In the genomic region with DNA sequence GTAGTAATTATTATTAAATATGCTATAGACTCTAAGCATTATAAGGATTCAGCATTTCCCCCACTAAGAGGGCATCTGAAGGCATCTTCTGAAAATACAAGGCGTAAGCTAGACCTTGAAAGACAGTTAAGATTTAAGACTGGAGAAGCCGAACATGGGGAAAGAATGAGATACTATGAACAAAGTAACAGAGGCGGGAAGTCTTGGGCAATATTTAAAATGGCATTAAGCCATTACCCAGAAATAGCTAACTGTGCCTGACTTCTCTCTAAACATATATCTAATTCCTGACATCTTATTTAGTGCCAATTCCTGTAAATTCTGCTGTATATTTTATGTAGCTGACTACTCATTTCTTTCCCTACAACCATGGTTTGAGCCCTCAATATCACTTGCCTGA, we compare ENCODE assay signal across 17 cellular contexts. TPM values are rescaled to one million over a fixed set of nuclear protein-coding genes. Genes with fewer than 3 reads are reported as not detected.
DNase-seq lines count a peak whose midpoint lies in the region; ATAC-seq and TF ChIP-seq lines count a peak whose summit lies in the region.
"Had no signal": no experiment of that assay in that cellular context is flagged by ENCODE, and none has a peak within 500 bp of the region (broad histone marks: within the 10 kb centered on the region; RNA-seq: fewer than 3 reads in every experiment).

No MANE protein-coding gene starts in this region.

- H3K4me1 ChIP-seq in CD4-positive, alpha-beta memory T cell (ENCODE audit: insufficient read depth, low read length) = peaks cover 58% of the 10 kb centered on the region
- H3K4me1 ChIP-seq in osteoblast (ENCODE audit: insufficient read depth, low read length) = peaks cover 33% of the 10 kb centered on the region

- POLR2A ChIA-PET in CD4-positive, alpha-beta memory T cell (lab: Charles Lee; ENCODE audit: partially characterized antibody) = interaction anchor here (0.7 to 3.2 kb wide), 8 partner anchors 9 to 279 kb away, joined by 3 to 16 read pairs (median 5); partner anchors contain the start of genes DPH5 and S1PR1

- TF ChIP-seq CTCF in osteoblast (IDR thresholded peaks at IDR 0.05; ENCODE audit: extremely low read depth, low read depth, low read length) = no peak

- no peaks in the 10 kb centered on the region for H3K79me2 ChIP-seq in osteoblast (ENCODE audit: insufficient read depth, low read length)

- no peak overlapping the region for H3K4me3 ChIP-seq in CD4-positive, alpha-beta memory T cell (ENCODE audit: low read length in 2 of 2)
- no peak overlapping the region for H3K4me3 ChIP-seq in osteoblast (ENCODE audit: insufficient read depth, low read length)
- H3K4me3 ChIP-seq: BLaER1 treated with 17β-estradiol and CSF1 and Interleukin-3, amounts not matched to agents 10 nM and 100 nM had no signal

- no peaks in the 10 kb centered on the region for H4K20me1 ChIP-seq in osteoblast (ENCODE audit: insufficient read depth, low read length)
- H4K20me1 ChIP-seq: BLaER1 treated with 17β-estradiol and CSF1 and Interleukin-3, amounts not matched to agents 10 nM and 100 nM had no signal

- DNase-seq in CD4-positive, alpha-beta memory T cell = no peak
- DNase-seq in NOMO-1 treated with dmso at 0.1 percent for 144 hours (lab: John Stamatoyannopoulos, UW; ENCODE audit: unreplicated experiment) = peak; percentile 33
- peak; percentile 78 for DNase-seq in fibroblast of gingiva (ENCODE audit: low read depth)
- DNase-seq in osteoblast (ENCODE audit: insufficient read length, low spot score, missing footprints) = peak; percentile 44
- DNase-seq in LoVo (ENCODE audit: low spot score) = no peak
- no peak for DNase-seq in NCI-H2171 treated with DMSO at 0.1 percent for 48 hours (lab: John Stamatoyannopoulos, UW)
- DNase-seq: activated CD4-positive, alpha-beta memory T cell treated with anti-CD3 and anti-CD28 coated beads for 36 hours; effector CD4-positive, alpha-beta T cell; midbrain; NCI-H1092 treated with DMSO at 0.1 percent for 48 hours; stimulated activated CD4-positive, alpha-beta T cell treated with anti-CD3 and anti-CD28 coated beads, Interleukin-12 subunit alpha, Interleukin-12 subunit beta, amount 100 ng/mL, for 4 hours; substantia nigra had no signal

- H3K27me3 ChIP-seq in CD4-positive, alpha-beta memory T cell (ENCODE audit: insufficient read depth, low read length) = no peaks in the 10 kb centered on the region
- H3K27me3 ChIP-seq in osteoblast (ENCODE audit: insufficient read depth, low read length) = no peaks in the 10 kb centered on the region
- H3K27me3 ChIP-seq: BLaER1 treated with 17β-estradiol and CSF1 and Interleukin-3, amounts not matched to agents 10 nM and 100 nM had no signal

- no peaks in the 10 kb centered on the region for H3K36me3 ChIP-seq in CD4-positive, alpha-beta memory T cell (ENCODE audit: insufficient read depth, low read length)
- H3K36me3 ChIP-seq in osteoblast (ENCODE audit: insufficient read depth, low read length) = peaks cover 4% of the 10 kb centered on the region

- H3K27me3 Mint-ChIP-seq in CD4-positive, alpha-beta memory T cell = no peaks in the 10 kb centered on the region
- H3K27me3 Mint-ChIP-seq: activated CD4-positive, alpha-beta memory T cell treated with anti-CD3 and anti-CD28 coated beads for 36 hours; activated T-helper 17 cell treated with anti-CD3 and anti-CD28 coated beads, Interleukin-2, amount 50 U/mL, for 72 hours; brain had no signal

- H3K9me3 ChIP-seq in CD4-positive, alpha-beta memory T cell (ENCODE audit: control insufficient read depth in 1 of 2, low read length in 2 of 2) = no peaks in the 10 kb centered on the region
- no peaks in the 10 kb centered on the region for H3K9me3 ChIP-seq in osteoblast (ENCODE audit: low read depth, low read length)
- H3K9me3 ChIP-seq: BLaER1 treated with 17β-estradiol and CSF1 and Interleukin-3, amounts not matched to agents 10 nM and 100 nM had no signal

- H3K9me3 Mint-ChIP-seq in CD4-positive, alpha-beta memory T cell = peaks cover 0 to 3% (median 0%) of the 10 kb centered on the region in 8 donors
- H3K9me3 Mint-ChIP-seq: brain had no signal

- ATAC-seq in HG02981 (IDR thresholded peaks at IDR 0.05; ENCODE audit: unreplicated experiment) (no peak), HG02938 (IDR thresholded peaks at IDR 0.05; ENCODE audit: unreplicated experiment) (no peak)
- ATAC-seq: activated T-helper 17 cell treated with anti-CD3 and anti-CD28 coated beads, Interleukin-2, amount 50 U/mL, for 72 hours had no signal

- H3K4me1 Mint-ChIP-seq in CD4-positive, alpha-beta memory T cell = peaks cover 48 to 75% (median 58%) of the 10 kb centered on the region in 4 donors

- H3K27ac ChIP-seq in CD4-positive, alpha-beta memory T cell (ENCODE audit: low read depth, low read length) = no peak overlapping the region
- H3K27ac ChIP-seq in osteoblast (ENCODE audit: low read depth, low read length) = peak overlapping the region; percentile 68
- H3K27ac ChIP-seq: BLaER1 treated with 17β-estradiol and CSF1 and Interleukin-3, amounts not matched to agents 10 nM and 100 nM had no signal

- H3K36me3 Mint-ChIP-seq in CD4-positive, alpha-beta memory T cell = peaks cover 30 to 40% of the 10 kb centered on the region in 2 donors

- H3K27ac Mint-ChIP-seq in CD4-positive, alpha-beta memory T cell = peak overlapping the region; percentile 32 to 93 (median 52)

- peak overlapping the region in 4 of 8 donors; percentile 9 to 78 (median 44) for H3K4me3 Mint-ChIP-seq in CD4-positive, alpha-beta memory T cell
- H3K4me3 Mint-ChIP-seq: activated CD4-positive, alpha-beta memory T cell treated with anti-CD3 and anti-CD28 coated beads for 36 hours; brain had no signal

- intact Hi-C loops in CD4-positive, alpha-beta memory T cell (cut with micrococcal nuclease) = loop anchor here (2.0 kb wide), 1 partner anchor 232 kb away; the partner anchor contains the start of gene S1PR1

- no peak overlapping the region for H2AFZ ChIP-seq in osteoblast (ENCODE audit: low read length)

- H3K4me2 ChIP-seq in osteoblast (ENCODE audit: insufficient read depth, low read length) = peak overlapping the region; percentile 66

- CTCF ChIA-PET in CD4-positive, alpha-beta memory T cell (lab: Charles Lee; ENCODE audit: partially characterized antibody) = interaction anchor here (0.6 to 1.9 kb wide), 7 partner anchors 8 to 234 kb away, joined by 3 to 5 read pairs (median 4); no protein-coding TSS in a partner anchor

RNA-seq across cellular contexts. Expression of gene DPH5, which starts 20.9 kb away (rescaled TPM):
- total RNA-seq in CD4-positive, alpha-beta memory T cell = 10 to 100 TPM; 49.3 to 58.3 TPM
- 10 to 100 TPM; 39.1 to 51.6 TPM for polyA plus RNA-seq in CD4-positive, alpha-beta memory T cell
- total RNA-seq in osteoblast = 32.1 and 33.3 TPM in 2 replicates

Comparison
In these comparisons a context has a peak if more than half of its experiments do, and no peak if none do; other contexts are left out.
1. DNase-seq: peak in NOMO-1 treated with dmso at 0.1 percent for 144 hours (single experiment), fibroblast of gingiva (single experiment) and osteoblast (single experiment); none in CD4-positive, alpha-beta memory T cell (0 of 5), LoVo (single experiment) and NCI-H2171 treated with DMSO at 0.1 percent for 48 hours (single experiment).